ENCODE assay signal across 14 cellular contexts in genomic region chr17:58224315-58224714, GRCh38. TPM values are rescaled to one million over a fixed set of nuclear protein-coding genes. Genes with fewer than 3 reads are reported as not detected.
DNase-seq lines count a peak whose midpoint lies in the region; ATAC-seq and TF ChIP-seq lines count a peak whose summit lies in the region.
"Had no signal": no experiment of that assay in that cellular context is flagged by ENCODE, and none has a peak within 500 bp of the region (broad histone marks: within the 10 kb centered on the region; RNA-seq: fewer than 3 reads in every experiment).

No MANE protein-coding gene starts in this region.

- CTCF ChIA-PET in PC-3 (lab: Charles Lee): interaction anchor here (0.6 to 0.7 kb wide), 2 partner anchors 25 to 364 kb away, joined by 3 to 4 read pairs; no protein-coding TSS in a partner anchor

- no peaks in the 10 kb centered on the region for H3K9me3 Mint-ChIP-seq in natural killer cell treated with Interleukin-12 subunit alpha and Interleukin-12 subunit beta and Interleukin-15 and Interleukin-18, amount 100 ng/mL, for 72 hours
- H3K9me3 Mint-ChIP-seq in natural killer cell: no peaks in the 10 kb centered on the region
- no peaks in the 10 kb centered on the region for H3K9me3 Mint-ChIP-seq in activated T-helper 1 cell treated with anti-CD3 and anti-CD28 coated beads, Interleukin-12 subunit alpha, Interleukin-12 subunit beta, Interleukin-2, Interleukin-4 antibody, amounts not matched to agents 30 ng/mL and 10 ng/mL and 1 ng/mL, durations not matched to agents 14 hours and 24 hours and 36 hours
- H3K9me3 Mint-ChIP-seq: activated T-cell treated with anti-CD3 and anti-CD28 coated beads, Interleukin-2, amount 50 U/mL, for 24 hours had no signal

- peak overlapping the region; percentile 60 for H3K4me2 ChIP-seq in PC-3 (ENCODE audit: low read length)
- H3K4me2 ChIP-seq: hepatocyte had no signal

- no peaks in the 10 kb centered on the region for H3K9me2 ChIP-seq in PC-3 (replicated peaks; ENCODE audit: low read length)

- no peaks in the 10 kb centered on the region for H3K36me3 Mint-ChIP-seq in natural killer cell treated with Interleukin-12 subunit alpha and Interleukin-12 subunit beta and Interleukin-15 and Interleukin-18, amount 100 ng/mL, for 72 hours
- H3K36me3 Mint-ChIP-seq in natural killer cell: no peaks in the 10 kb centered on the region
- H3K36me3 Mint-ChIP-seq in activated T-helper 1 cell treated with anti-CD3 and anti-CD28 coated beads, Interleukin-12 subunit alpha, Interleukin-12 subunit beta, Interleukin-2, Interleukin-4 antibody, amounts not matched to agents 30 ng/mL and 10 ng/mL and 1 ng/mL, durations not matched to agents 14 hours and 24 hours and 36 hours (ENCODE audit: low read depth): no peaks in the 10 kb centered on the region

- no peak overlapping the region for H3K9ac ChIP-seq in PC-3 (ENCODE audit: low read length)

- H3K36me3 ChIP-seq in PC-3 (ENCODE audit: low read depth, low read length): no peaks in the 10 kb centered on the region
- H3K36me3 ChIP-seq in aorta (ENCODE audit: control insufficient read depth in 1 of 2, insufficient read depth in 2 of 2, low read length in 1 of 2): no peaks in the 10 kb centered on the region

- no peak overlapping the region for H3K4me3 Mint-ChIP-seq in natural killer cell treated with Interleukin-12 subunit alpha and Interleukin-12 subunit beta and Interleukin-15 and Interleukin-18, amount 100 ng/mL, for 72 hours
- no peak overlapping the region for H3K4me3 Mint-ChIP-seq in natural killer cell
- H3K4me3 Mint-ChIP-seq in activated T-helper 1 cell treated with anti-CD3 and anti-CD28 coated beads, Interleukin-12 subunit alpha, Interleukin-12 subunit beta, Interleukin-2, Interleukin-4 antibody, amounts not matched to agents 30 ng/mL and 10 ng/mL and 1 ng/mL, durations not matched to agents 14 hours and 24 hours and 36 hours: no peak overlapping the region
- H3K4me3 Mint-ChIP-seq: activated T-cell treated with anti-CD3 and anti-CD28 coated beads, Interleukin-2, amount 50 U/mL, for 24 hours had no signal

- H3K27ac ChIP-seq in PC-3 (ENCODE audit: low read length) (peak overlapping the region; percentile 48), aorta (ENCODE audit: low read depth in 1 of 2, low read length in 2 of 2) (no peak overlapping the region)
- H3K27ac ChIP-seq: hepatocyte had no signal

- H3K27me3 Mint-ChIP-seq in natural killer cell treated with Interleukin-12 subunit alpha and Interleukin-12 subunit beta and Interleukin-15 and Interleukin-18, amount 100 ng/mL, for 72 hours: peaks cover 9 to 24% of the 10 kb centered on the region in 2 donors
- H3K27me3 Mint-ChIP-seq in natural killer cell (ENCODE audit: low read depth in 2 of 2): peaks cover 14 to 18% of the 10 kb centered on the region in 2 donors
- peaks cover 36% of the 10 kb centered on the region for H3K27me3 Mint-ChIP-seq in activated T-helper 1 cell treated with anti-CD3 and anti-CD28 coated beads, Interleukin-12 subunit alpha, Interleukin-12 subunit beta, Interleukin-2, Interleukin-4 antibody, amounts not matched to agents 30 ng/mL and 10 ng/mL and 1 ng/mL, durations not matched to agents 14 hours and 24 hours and 36 hours (ENCODE audit: insufficient read depth)

- H3K4me1 Mint-ChIP-seq in natural killer cell treated with Interleukin-12 subunit alpha and Interleukin-12 subunit beta and Interleukin-15 and Interleukin-18, amount 100 ng/mL, for 72 hours (ENCODE audit: low read depth in 2 of 2): peaks cover 15 to 24% of the 10 kb centered on the region in 2 donors
- H3K4me1 Mint-ChIP-seq in natural killer cell: peaks cover 8 to 11% of the 10 kb centered on the region in 2 donors
- H3K4me1 Mint-ChIP-seq in activated T-helper 1 cell treated with anti-CD3 and anti-CD28 coated beads, Interleukin-12 subunit alpha, Interleukin-12 subunit beta, Interleukin-2, Interleukin-4 antibody, amounts not matched to agents 30 ng/mL and 10 ng/mL and 1 ng/mL, durations not matched to agents 14 hours and 24 hours and 36 hours (ENCODE audit: low read depth): peaks cover 9% of the 10 kb centered on the region

- H4K20me1 ChIP-seq in PC-3 (ENCODE audit: low read length): no peaks in the 10 kb centered on the region

- H3K27ac Mint-ChIP-seq in natural killer cell treated with Interleukin-12 subunit alpha and Interleukin-12 subunit beta and Interleukin-15 and Interleukin-18, amount 100 ng/mL, for 72 hours: no peak overlapping the region
- no peak overlapping the region for H3K27ac Mint-ChIP-seq in natural killer cell
- no peak overlapping the region for H3K27ac Mint-ChIP-seq in activated T-helper 1 cell treated with anti-CD3 and anti-CD28 coated beads, Interleukin-12 subunit alpha, Interleukin-12 subunit beta, Interleukin-2, Interleukin-4 antibody, amounts not matched to agents 30 ng/mL and 10 ng/mL and 1 ng/mL, durations not matched to agents 14 hours and 24 hours and 36 hours
- H3K27ac Mint-ChIP-seq: activated T-cell treated with anti-CD3 and anti-CD28 coated beads, Interleukin-2, amount 50 U/mL, for 24 hours had no signal

- H3K4me1 ChIP-seq in PC-3 (ENCODE audit: insufficient read depth, low read length) (peaks cover 31% of the 10 kb centered on the region), aorta (ENCODE audit: control insufficient read depth in 1 of 2, insufficient read depth in 2 of 2, low read length in 2 of 2) (no peaks in the 10 kb centered on the region)

- no peaks in the 10 kb centered on the region for H3F3A ChIP-seq in PC-3 (ENCODE audit: low read length, unreplicated experiment)

- no peak overlapping the region for H2AFZ ChIP-seq in PC-3 (ENCODE audit: low read length)
- H2AFZ ChIP-seq: hepatocyte had no signal

- 0 out of 2 replicates have a peak, but pooled peaks cover 2% of the 10 kb centered on the region for H3K27me3 ChIP-seq in PC-3 (ENCODE audit: low read length)
- H3K27me3 ChIP-seq in aorta (ENCODE audit: control insufficient read depth in 1 of 2, insufficient read depth in 2 of 2, low read length in 1 of 2): no peaks in the 10 kb centered on the region
- H3K27me3 ChIP-seq: hepatocyte had no signal

- WGBS in aorta, 2 donors: 36 to 43% methylated on average over 1 of the region's 1 CpG

- no TSS peak for BruUV-seq in PC-3 (replicated peaks; lab: Mats Ljungman, UMichigan)

- POLR2A ChIA-PET in PC-3 (lab: Charles Lee; ENCODE audit: unreplicated experiment): interaction anchor here (0.6 kb wide), 2 partner anchors 142 to 660 kb away, joined by 3 to 4 read pairs; no protein-coding TSS in a partner anchor

- H3K4me3 ChIP-seq in PC-3 (ENCODE audit: low read length) (peak overlapping the region; percentile 2; the same call in 1 of the 2 replicates), fibroblast of mammary gland (ENCODE audit: control insufficient read depth, low read depth, low read length) (no peak overlapping the region), aorta (ENCODE audit: low read length in 2 of 2) (no peak overlapping the region)
- H3K4me3 ChIP-seq: hepatocyte had no signal

- ATAC-seq in natural killer cell treated with Interleukin-12 subunit alpha and Interleukin-12 subunit beta and Interleukin-15 and Interleukin-18, amount 100 ng/mL, for 72 hours: no peak
- no peak for ATAC-seq in natural killer cell
- peak; percentile 96 for ATAC-seq in PC-3
- ATAC-seq in GM21360 (IDR thresholded peaks at IDR 0.05; ENCODE audit: unreplicated experiment): no peak
- ATAC-seq in aorta (ENCODE audit: low FRiP score): no peak
- ATAC-seq in GM19463 (IDR thresholded peaks at IDR 0.05; ENCODE audit: unreplicated experiment): no peak

- intact Hi-C loops in natural killer cell (cut with micrococcal nuclease): no loop called here
- intact Hi-C loops in PC-3 (cut with micrococcal nuclease): loop anchor here (2.0 kb wide), 1 partner anchor 24 kb away; no protein-coding TSS in a partner anchor
- intact Hi-C loops in aorta (cut with DNase I): no loop called here
- intact Hi-C loops in activated T-helper 1 cell treated with anti-CD3 and anti-CD28 coated beads, Interleukin-12 subunit alpha, Interleukin-12 subunit beta, Interleukin-2, Interleukin-4 antibody, amounts not matched to agents 30 ng/mL and 10 ng/mL and 1 ng/mL, durations not matched to agents 14 hours and 24 hours and 36 hours (cut with micrococcal nuclease): no loop called here

- no peaks in the 10 kb centered on the region for H3K79me2 ChIP-seq in PC-3 (ENCODE audit: low read length)
- H3K79me2 ChIP-seq: hepatocyte had no signal

- DNase-seq in natural killer cell treated with Interleukin-12 subunit alpha and Interleukin-12 subunit beta and Interleukin-15 and Interleukin-18, amount 100 ng/mL, for 72 hours (ENCODE audit: low spot score): peak; percentile 29
- DNase-seq in natural killer cell (no peak), PC-3 (peak; percentile 92), fibroblast of mammary gland (ENCODE audit: low read depth) (peak; percentile 60), aorta (no peak)
- no peak for DNase-seq in activated T-helper 1 cell treated with anti-CD3 and anti-CD28 coated beads, Interleukin-12 subunit alpha, Interleukin-12 subunit beta, Interleukin-2, Interleukin-4 antibody, amounts not matched to agents 30 ng/mL and 10 ng/mL and 1 ng/mL, durations not matched to agents 14 hours and 24 hours and 36 hours (ENCODE audit: low spot score)
- DNase-seq: activated T-cell treated with anti-CD3 and anti-CD28 coated beads, Interleukin-2, amount 50 U/mL, for 24 hours; C1 segment of cervical spinal cord; T-helper 9 cell had no signal

- H3K9me3 ChIP-seq in PC-3 (ENCODE audit: low read length) (no peaks in the 10 kb centered on the region), aorta (ENCODE audit: control insufficient read depth, low read length) (no peaks in the 10 kb centered on the region)

- no peak for TF ChIP-seq CTCF in natural killer cell (IDR thresholded peaks at IDR 0.05)
- no peak for TF ChIP-seq CTCF in PC-3 (conservative IDR thresholded peaks at IDR 0.05; ENCODE audit: low read depth, low read length)
- no peak for TF ChIP-seq CTCF in fibroblast of mammary gland (conservative IDR thresholded peaks at IDR 0.05; ENCODE audit: control insufficient read depth, insufficient read depth, low read depth, low read length)

RNA-seq across cellular contexts. Expression of gene MKS1, which starts 5.3 kb away (rescaled TPM):
- 10 to 100 TPM; 13.2 to 20.2 TPM for total RNA-seq in natural killer cell treated with Interleukin-12 subunit alpha and Interleukin-12 subunit beta and Interleukin-15 and Interleukin-18, amount 100 ng/mL, for 72 hours
- 10 to 100 TPM in 1 of 3 donors, 1 to 10 TPM in 2; 4.5 to 10.7 (median 8.5) TPM for total RNA-seq in natural killer cell
- total RNA-seq in PC-3 (2014; rRNA removed): 23.9 and 33.1 TPM in 2 replicates
- total RNA-seq in aorta: 10 to 100 TPM; 10.1 to 13.3 TPM
- 10 to 100 TPM in 1 of 2 donors, 1 to 10 TPM in 1; 4.3 to 13.8 TPM for polyA plus RNA-seq in aorta
- total RNA-seq in activated T-helper 1 cell treated with anti-CD3 and anti-CD28 coated beads, Interleukin-12 subunit alpha, Interleukin-12 subunit beta, Interleukin-2, Interleukin-4 antibody, amounts not matched to agents 30 ng/mL and 10 ng/mL and 1 ng/mL, durations not matched to agents 14 hours and 24 hours and 36 hours: 18.8 and 23.3 TPM in 2 replicates

RNA-seq across cellular contexts. Expression of gene LPO, which starts 14.1 kb away (rescaled TPM):
- not detected for total RNA-seq in natural killer cell treated with Interleukin-12 subunit alpha and Interleukin-12 subunit beta and Interleukin-15 and Interleukin-18, amount 100 ng/mL, for 72 hours
- total RNA-seq in natural killer cell (not detected), PC-3 (2014; rRNA removed) (not detected in 2 replicates), aorta (not detected)
- not detected for polyA plus RNA-seq in aorta
- not detected in 2 replicates for total RNA-seq in activated T-helper 1 cell treated with anti-CD3 and anti-CD28 coated beads, Interleukin-12 subunit alpha, Interleukin-12 subunit beta, Interleukin-2, Interleukin-4 antibody, amounts not matched to agents 30 ng/mL and 10 ng/mL and 1 ng/mL, durations not matched to agents 14 hours and 24 hours and 36 hours
- total RNA-seq: mononuclear cell, skeletal muscle tissue had no signal

RNA-seq across cellular contexts. Expression of gene EPX, which starts 31.8 kb away (rescaled TPM):
- total RNA-seq in natural killer cell treated with Interleukin-12 subunit alpha and Interleukin-12 subunit beta and Interleukin-15 and Interleukin-18, amount 100 ng/mL, for 72 hours: not detected
- total RNA-seq in natural killer cell (not detected), PC-3 (2014; rRNA removed) (not detected in 2 replicates), aorta (not detected)
- not detected for polyA plus RNA-seq in aorta
- total RNA-seq in activated T-helper 1 cell treated with anti-CD3 and anti-CD28 coated beads, Interleukin-12 subunit alpha, Interleukin-12 subunit beta, Interleukin-2, Interleukin-4 antibody, amounts not matched to agents 30 ng/mL and 10 ng/mL and 1 ng/mL, durations not matched to agents 14 hours and 24 hours and 36 hours: not detected in 2 replicates
- total RNA-seq: hepatocyte had no signal
- polyA plus RNA-seq: hepatocyte had no signal

RNA-seq across cellular contexts. Expression of gene MPO, which starts 56.4 kb away (rescaled TPM):
- not detected for total RNA-seq in natural killer cell treated with Interleukin-12 subunit alpha and Interleukin-12 subunit beta and Interleukin-15 and Interleukin-18, amount 100 ng/mL, for 72 hours
- total RNA-seq in natural killer cell: 1 to 10 TPM in 2 of 3 donors, not detected in 1; 1.8 to 1.9 TPM
- not detected in 2 replicates for total RNA-seq in PC-3 (2014; rRNA removed)
- total RNA-seq in aorta: under 1 TPM; 0.26 to 0.63 TPM
- polyA plus RNA-seq in aorta: under 1 TPM; 0.18 to 0.38 TPM
- not detected in 2 replicates for total RNA-seq in activated T-helper 1 cell treated with anti-CD3 and anti-CD28 coated beads, Interleukin-12 subunit alpha, Interleukin-12 subunit beta, Interleukin-2, Interleukin-4 antibody, amounts not matched to agents 30 ng/mL and 10 ng/mL and 1 ng/mL, durations not matched to agents 14 hours and 24 hours and 36 hours
- polyA plus RNA-seq: hepatocyte had no signal

RNA-seq across cellular contexts. Expression of gene OR4D2, which starts 57.5 kb away (rescaled TPM):
- not detected for total RNA-seq in natural killer cell treated with Interleukin-12 subunit alpha and Interleukin-12 subunit beta and Interleukin-15 and Interleukin-18, amount 100 ng/mL, for 72 hours
- total RNA-seq in natural killer cell (not detected), PC-3 (2014; rRNA removed) (not detected in 2 replicates), aorta (not detected)
- polyA plus RNA-seq in aorta: not detected
- total RNA-seq in activated T-helper 1 cell treated with anti-CD3 and anti-CD28 coated beads, Interleukin-12 subunit alpha, Interleukin-12 subunit beta, Interleukin-2, Interleukin-4 antibody, amounts not matched to agents 30 ng/mL and 10 ng/mL and 1 ng/mL, durations not matched to agents 14 hours and 24 hours and 36 hours: not detected in 2 replicates
- total RNA-seq: hepatocyte, mononuclear cell, skeletal muscle tissue had no signal
- polyA plus RNA-seq: hepatocyte had no signal

Comparison
In these comparisons a context has a peak if more than half of its experiments do, and no peak if none do; other contexts are left out.
1. DNase-seq: peak in natural killer cell treated with Interleukin-12 subunit alpha and Interleukin-12 subunit beta and Interleukin-15 and Interleukin-18, amount 100 ng/mL, for 72 hours (single experiment), PC-3 (single experiment) and fibroblast of mammary gland (single experiment); none in natural killer cell (single experiment), aorta (0 of 2) and activated T-helper 1 cell treated with anti-CD3 and anti-CD28 coated beads, Interleukin-12 subunit alpha, Interleukin-12 subunit beta, Interleukin-2, Interleukin-4 antibody, amounts not matched to agents 30 ng/mL and 10 ng/mL and 1 ng/mL, durations not matched to agents 14 hours and 24 hours and 36 hours (single experiment).